ENCODE assay signal across 11 cellular contexts in the genomic region with DNA sequence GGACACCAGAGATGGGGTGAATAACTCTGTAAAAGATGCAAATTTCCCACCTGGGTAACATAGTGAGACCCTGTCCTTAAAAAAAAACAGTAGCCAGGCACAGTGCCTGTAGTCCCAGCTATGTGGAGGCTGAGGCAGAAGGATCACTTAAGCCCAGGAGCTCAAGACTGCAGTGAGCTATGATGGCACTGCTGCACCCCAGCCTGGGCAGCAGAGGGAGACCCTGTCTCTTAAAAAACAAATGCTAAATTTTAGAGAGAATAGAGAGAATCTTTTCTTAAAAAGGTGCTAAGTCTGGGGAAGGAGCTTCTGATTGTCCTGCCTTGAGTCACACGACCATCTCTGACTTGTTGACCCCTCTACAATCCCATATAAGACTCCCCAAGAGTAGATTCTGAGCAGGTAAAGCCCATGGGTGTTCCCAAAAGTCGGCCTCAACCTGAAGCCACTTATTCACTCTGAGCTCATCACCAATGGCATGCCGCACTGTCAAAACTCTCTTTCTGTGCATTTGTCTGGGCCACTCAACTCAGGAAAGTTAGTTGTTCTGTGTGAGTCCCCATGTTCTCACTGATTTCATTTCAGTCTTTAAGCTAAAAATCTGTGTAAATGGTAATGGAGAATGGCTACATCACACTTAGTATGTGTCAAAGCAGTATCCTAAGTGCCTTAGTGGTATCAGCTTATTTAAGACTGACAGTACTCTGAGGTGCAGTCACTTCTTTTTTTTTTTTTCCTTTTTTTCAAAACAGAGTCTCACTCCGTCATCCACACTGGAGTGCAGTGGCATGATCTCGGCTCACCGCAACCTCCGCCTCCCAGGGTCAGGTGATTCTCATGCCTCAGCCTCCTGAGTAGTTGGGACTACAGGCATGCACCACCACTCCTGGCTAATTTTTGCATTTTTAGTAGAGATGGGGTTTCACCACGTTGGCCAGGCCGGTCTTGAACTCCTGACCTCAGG. TPM values are rescaled to one million over a fixed set of nuclear protein-coding genes. Genes with fewer than 3 reads are reported as not detected.
DNase-seq lines count a peak whose midpoint lies in the region; ATAC-seq, FAIRE-seq and TF ChIP-seq lines count a peak whose summit lies in the region.
"Had no signal": no experiment of that assay in that cellular context is flagged by ENCODE, and none has a peak within 500 bp of the region (broad histone marks: within the 10 kb centered on the region; RNA-seq: fewer than 3 reads in every experiment).

No MANE protein-coding gene starts in this region.

- H3K9me3 ChIP-seq in MM.1S (replicated peaks; ENCODE audit: insufficient read depth, low read length), result no peaks in the 10 kb centered on the region
- H3K9me3 ChIP-seq: pancreas, thyroid gland had no signal

- H2AFZ ChIP-seq in MM.1S (ENCODE audit: low read length), result no peak overlapping the region

- H3K79me2 ChIP-seq in MM.1S (ENCODE audit: low read length), result no peaks in the 10 kb centered on the region

- 0 out of 2 replicates have a peak, but pooled peaks cover 2% of the 10 kb centered on the region for H3F3A ChIP-seq in MM.1S (ENCODE audit: insufficient read depth, low read length)

- peaks cover 2% of the 10 kb centered on the region for H3K36me3 Mint-ChIP-seq in activated naive CD8-positive, alpha-beta T cell
- H3K36me3 Mint-ChIP-seq in stimulated activated naive CD8-positive, alpha-beta T cell treated with anti-CD3 and anti-CD28 coated beads, Interleukin-15, Interleukin-2, amounts not matched to agents 100 ng/mL and 50 ng/mL, for 24 hours (ENCODE audit: low read depth), result peaks cover 34% of the 10 kb centered on the region

- no peaks in the 10 kb centered on the region for H3K27me3 Mint-ChIP-seq in activated naive CD8-positive, alpha-beta T cell
- no peaks in the 10 kb centered on the region for H3K27me3 Mint-ChIP-seq in stimulated activated naive CD8-positive, alpha-beta T cell treated with anti-CD3 and anti-CD28 coated beads, Interleukin-15, Interleukin-2, amounts not matched to agents 100 ng/mL and 50 ng/mL, for 24 hours

- H3K4me2 ChIP-seq in MM.1S (ENCODE audit: low read depth, low read length), result no peak overlapping the region

- H3K4me3 Mint-ChIP-seq in activated naive CD8-positive, alpha-beta T cell, result no peak overlapping the region
- no peak overlapping the region for H3K4me3 Mint-ChIP-seq in stimulated activated naive CD8-positive, alpha-beta T cell treated with anti-CD3 and anti-CD28 coated beads, Interleukin-15, Interleukin-2, amounts not matched to agents 100 ng/mL and 50 ng/mL, for 24 hours

- peaks cover 6% of the 10 kb centered on the region for H3K4me1 ChIP-seq in MM.1S (ENCODE audit: low read length)
- H3K4me1 ChIP-seq: pancreas, thyroid gland had no signal

- H4K20me1 ChIP-seq in MM.1S (ENCODE audit: insufficient read depth, low read length), result no peaks in the 10 kb centered on the region

- no peaks in the 10 kb centered on the region for H3K36me3 ChIP-seq in MM.1S (replicated peaks; ENCODE audit: insufficient read depth, low read length)
- H3K36me3 ChIP-seq: pancreas, thyroid gland had no signal

- H3K9ac ChIP-seq in MM.1S (ENCODE audit: low read length), result no peak overlapping the region

- TF ChIP-seq CTCF in MM.1S (IDR thresholded peaks at IDR 0.05; ENCODE audit: low read length), result peak; percentile 23

- H3K27ac Mint-ChIP-seq in activated naive CD8-positive, alpha-beta T cell, result peak overlapping the region; percentile 47
- peak overlapping the region; percentile 65 for H3K27ac Mint-ChIP-seq in stimulated activated naive CD8-positive, alpha-beta T cell treated with anti-CD3 and anti-CD28 coated beads, Interleukin-15, Interleukin-2, amounts not matched to agents 100 ng/mL and 50 ng/mL, for 24 hours

- peaks cover 71% of the 10 kb centered on the region for H3K4me1 Mint-ChIP-seq in activated naive CD8-positive, alpha-beta T cell (ENCODE audit: low read depth)
- peaks cover 85% of the 10 kb centered on the region for H3K4me1 Mint-ChIP-seq in stimulated activated naive CD8-positive, alpha-beta T cell treated with anti-CD3 and anti-CD28 coated beads, Interleukin-15, Interleukin-2, amounts not matched to agents 100 ng/mL and 50 ng/mL, for 24 hours (ENCODE audit: low read depth)

- no peak overlapping the region for H3K27ac ChIP-seq in MM.1S (ENCODE audit: low read length)
- H3K27ac ChIP-seq: pancreas, thyroid gland had no signal

- no peaks in the 10 kb centered on the region for H3K27me3 ChIP-seq in MM.1S (replicated peaks; ENCODE audit: insufficient read depth, low read length)
- H3K27me3 ChIP-seq: pancreas, thyroid gland had no signal

- H3K9me3 Mint-ChIP-seq in activated naive CD8-positive, alpha-beta T cell (ENCODE audit: low read depth), result no peaks in the 10 kb centered on the region
- no peaks in the 10 kb centered on the region for H3K9me3 Mint-ChIP-seq in stimulated activated naive CD8-positive, alpha-beta T cell treated with anti-CD3 and anti-CD28 coated beads, Interleukin-15, Interleukin-2, amounts not matched to agents 100 ng/mL and 50 ng/mL, for 24 hours

- H3K4me3 ChIP-seq in MM.1S (ENCODE audit: low read length), result no peak overlapping the region
- H3K4me3 ChIP-seq: pancreas, thyroid gland had no signal

- H3K9me2 ChIP-seq in MM.1S (replicated peaks; ENCODE audit: insufficient read depth, low read length), result no peaks in the 10 kb centered on the region

- no peak for FAIRE-seq in frontal cortex (lab: Jason Lieb, UNC)
- FAIRE-seq: pancreas had no signal

- no peak for ATAC-seq in GM19035 (IDR thresholded peaks at IDR 0.05; ENCODE audit: unreplicated experiment)
- ATAC-seq: left cardiac atrium, pancreas had no signal

- DNase-seq in activated CD8-positive, alpha-beta memory T cell treated with anti-CD3 and anti-CD28 coated beads, Interleukin-2, amount 50 U/mL, for 4 hours, result peak; percentile 30
- DNase-seq in activated CD8-positive, alpha-beta memory T cell treated with anti-CD3 and anti-CD28 coated beads for 24 hours, result no peak
- DNase-seq in MM.1S (no peak), frontal cortex (ENCODE audit: low spot score in 2 of 2) (no peak), kidney tubule cell (ENCODE audit: low spot score) (no peak)
- DNase-seq: left cardiac atrium, pancreas, thyroid gland had no signal

RNA-seq across cellular contexts. Expression of gene PRKCB, which starts 41.6 kb away (rescaled TPM):
- total RNA-seq in frontal cortex, result 49.3 TPM
